In the genomic region with DNA sequence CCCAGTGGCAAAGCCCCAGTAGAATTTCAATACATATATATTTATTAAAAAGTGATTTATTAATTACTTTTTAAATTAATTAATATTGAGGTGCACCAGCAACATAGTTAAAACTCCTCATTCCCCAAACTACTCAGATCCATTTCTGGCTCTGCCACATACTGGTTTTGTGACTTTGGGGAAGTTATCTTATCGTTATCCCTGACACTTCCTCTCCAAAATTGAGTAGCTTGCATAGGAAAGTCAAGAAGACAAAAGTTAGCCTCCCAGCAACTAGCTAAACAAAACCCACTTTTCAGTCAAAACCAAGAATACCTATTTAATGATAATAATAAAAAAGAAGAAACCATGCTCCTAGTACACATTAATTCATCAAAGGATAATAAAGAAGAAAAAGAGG, we compare ENCODE assay signal across 24 cellular contexts. TPM values are rescaled to one million over a fixed set of nuclear protein-coding genes. Genes with fewer than 3 reads are reported as not detected.
"Had no signal": no experiment of that assay in that cellular context is flagged by ENCODE, and none has a peak within 500 bp of the region (broad histone marks: within the 10 kb centered on the region; RNA-seq: fewer than 3 reads in every experiment).

No MANE protein-coding gene starts in this region.

- ATAC-seq: esophagus mucosa; gastrocnemius medialis; left cardiac atrium; left lung; naive thymus-derived CD4-positive, alpha-beta T cell; stimulated activated naive B cell treated with anti-CD40 and anti-IgM and Interleukin-4, amounts not matched to agents 10 μg/mL and 1 μg/mL and 100 μg/mL, for 72 hours had no signal

- H3K36me3 ChIP-seq: colonic mucosa, gastrocnemius medialis, heart left ventricle, left lung, ovary, spleen, thoracic aorta, tibial nerve, upper lobe of left lung had no signal

- DNase-seq: colonic mucosa; effector CD8-positive, alpha-beta T cell; endodermal cell; foreskin fibroblast; gastrocnemius medialis; heart left ventricle; hippocampal formation; left cardiac atrium; left lung; mesenchymal stem cell; naive thymus-derived CD4-positive, alpha-beta T cell; occipital lobe; ovary; retina; spleen; stimulated activated CD4-positive, alpha-beta T cell treated with anti-CD3 and anti-CD28 coated beads, Interleukin-2, amount 100 ng/mL, for 48 hours; stimulated activated naive B cell treated with anti-CD40 and anti-IgM and Interleukin-4, amounts not matched to agents 10 μg/mL and 1 μg/mL and 100 μg/mL, for 72 hours; upper lobe of left lung had no signal

- H3K4me3 ChIP-seq: colonic mucosa, gastrocnemius medialis, heart left ventricle, left lung, ovary, skin epidermis, spleen, thoracic aorta, tibial nerve, upper lobe of left lung had no signal

- H3K9me3 ChIP-seq: colonic mucosa, gastrocnemius medialis, heart left ventricle, left lung, ovary, spleen, thoracic aorta, tibial nerve, upper lobe of left lung had no signal

- H3K27me3 ChIP-seq: colonic mucosa, gastrocnemius medialis, heart left ventricle, left lung, ovary, spleen, tibial nerve, upper lobe of left lung had no signal

- H3K27ac ChIP-seq: colonic mucosa, epithelial cell of prostate, gastrocnemius medialis, heart left ventricle, left lung, ovary, skin epidermis, spleen, thoracic aorta, tibial nerve, upper lobe of left lung had no signal

- H3K4me1 ChIP-seq: colonic mucosa, gastrocnemius medialis, left lung, tibial nerve, upper lobe of left lung had no signal

RNA-seq across cellular contexts. Expression of a gene that starts 35.9 kb away (rescaled TPM):
- total RNA-seq: esophagus mucosa, pulmonary artery endothelial cell had no signal
